1 cellular context compared by ENCODE assay signal in the genomic region with DNA sequence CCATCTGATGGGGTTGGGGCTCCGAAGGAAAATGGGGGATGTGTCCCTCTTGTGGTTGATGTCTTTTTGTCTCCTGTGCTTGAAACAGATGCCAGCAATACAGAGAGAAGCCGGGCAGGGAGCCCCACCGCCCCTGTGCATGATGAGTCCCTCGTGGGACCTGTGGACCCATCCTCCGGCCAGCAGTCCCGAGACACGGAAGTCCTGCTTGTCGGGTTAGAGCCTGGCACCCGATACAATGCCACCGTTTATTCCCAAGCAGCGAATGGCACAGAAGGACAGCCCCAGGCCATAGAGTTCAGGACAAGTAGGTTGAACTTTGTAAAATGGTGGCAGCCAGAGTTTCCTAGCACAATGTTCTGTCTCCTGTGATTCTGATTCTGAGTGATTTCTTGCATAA.
TF ChIP-seq lines count a peak whose summit lies in the region.

No MANE protein-coding gene starts in this region.

TF ChIP-seq in GM23338, 12 proteins besides CTCF, POLR2A, EP300 and RAD21 (continued from another document):
- TF ChIP-seq, protein P1, sequence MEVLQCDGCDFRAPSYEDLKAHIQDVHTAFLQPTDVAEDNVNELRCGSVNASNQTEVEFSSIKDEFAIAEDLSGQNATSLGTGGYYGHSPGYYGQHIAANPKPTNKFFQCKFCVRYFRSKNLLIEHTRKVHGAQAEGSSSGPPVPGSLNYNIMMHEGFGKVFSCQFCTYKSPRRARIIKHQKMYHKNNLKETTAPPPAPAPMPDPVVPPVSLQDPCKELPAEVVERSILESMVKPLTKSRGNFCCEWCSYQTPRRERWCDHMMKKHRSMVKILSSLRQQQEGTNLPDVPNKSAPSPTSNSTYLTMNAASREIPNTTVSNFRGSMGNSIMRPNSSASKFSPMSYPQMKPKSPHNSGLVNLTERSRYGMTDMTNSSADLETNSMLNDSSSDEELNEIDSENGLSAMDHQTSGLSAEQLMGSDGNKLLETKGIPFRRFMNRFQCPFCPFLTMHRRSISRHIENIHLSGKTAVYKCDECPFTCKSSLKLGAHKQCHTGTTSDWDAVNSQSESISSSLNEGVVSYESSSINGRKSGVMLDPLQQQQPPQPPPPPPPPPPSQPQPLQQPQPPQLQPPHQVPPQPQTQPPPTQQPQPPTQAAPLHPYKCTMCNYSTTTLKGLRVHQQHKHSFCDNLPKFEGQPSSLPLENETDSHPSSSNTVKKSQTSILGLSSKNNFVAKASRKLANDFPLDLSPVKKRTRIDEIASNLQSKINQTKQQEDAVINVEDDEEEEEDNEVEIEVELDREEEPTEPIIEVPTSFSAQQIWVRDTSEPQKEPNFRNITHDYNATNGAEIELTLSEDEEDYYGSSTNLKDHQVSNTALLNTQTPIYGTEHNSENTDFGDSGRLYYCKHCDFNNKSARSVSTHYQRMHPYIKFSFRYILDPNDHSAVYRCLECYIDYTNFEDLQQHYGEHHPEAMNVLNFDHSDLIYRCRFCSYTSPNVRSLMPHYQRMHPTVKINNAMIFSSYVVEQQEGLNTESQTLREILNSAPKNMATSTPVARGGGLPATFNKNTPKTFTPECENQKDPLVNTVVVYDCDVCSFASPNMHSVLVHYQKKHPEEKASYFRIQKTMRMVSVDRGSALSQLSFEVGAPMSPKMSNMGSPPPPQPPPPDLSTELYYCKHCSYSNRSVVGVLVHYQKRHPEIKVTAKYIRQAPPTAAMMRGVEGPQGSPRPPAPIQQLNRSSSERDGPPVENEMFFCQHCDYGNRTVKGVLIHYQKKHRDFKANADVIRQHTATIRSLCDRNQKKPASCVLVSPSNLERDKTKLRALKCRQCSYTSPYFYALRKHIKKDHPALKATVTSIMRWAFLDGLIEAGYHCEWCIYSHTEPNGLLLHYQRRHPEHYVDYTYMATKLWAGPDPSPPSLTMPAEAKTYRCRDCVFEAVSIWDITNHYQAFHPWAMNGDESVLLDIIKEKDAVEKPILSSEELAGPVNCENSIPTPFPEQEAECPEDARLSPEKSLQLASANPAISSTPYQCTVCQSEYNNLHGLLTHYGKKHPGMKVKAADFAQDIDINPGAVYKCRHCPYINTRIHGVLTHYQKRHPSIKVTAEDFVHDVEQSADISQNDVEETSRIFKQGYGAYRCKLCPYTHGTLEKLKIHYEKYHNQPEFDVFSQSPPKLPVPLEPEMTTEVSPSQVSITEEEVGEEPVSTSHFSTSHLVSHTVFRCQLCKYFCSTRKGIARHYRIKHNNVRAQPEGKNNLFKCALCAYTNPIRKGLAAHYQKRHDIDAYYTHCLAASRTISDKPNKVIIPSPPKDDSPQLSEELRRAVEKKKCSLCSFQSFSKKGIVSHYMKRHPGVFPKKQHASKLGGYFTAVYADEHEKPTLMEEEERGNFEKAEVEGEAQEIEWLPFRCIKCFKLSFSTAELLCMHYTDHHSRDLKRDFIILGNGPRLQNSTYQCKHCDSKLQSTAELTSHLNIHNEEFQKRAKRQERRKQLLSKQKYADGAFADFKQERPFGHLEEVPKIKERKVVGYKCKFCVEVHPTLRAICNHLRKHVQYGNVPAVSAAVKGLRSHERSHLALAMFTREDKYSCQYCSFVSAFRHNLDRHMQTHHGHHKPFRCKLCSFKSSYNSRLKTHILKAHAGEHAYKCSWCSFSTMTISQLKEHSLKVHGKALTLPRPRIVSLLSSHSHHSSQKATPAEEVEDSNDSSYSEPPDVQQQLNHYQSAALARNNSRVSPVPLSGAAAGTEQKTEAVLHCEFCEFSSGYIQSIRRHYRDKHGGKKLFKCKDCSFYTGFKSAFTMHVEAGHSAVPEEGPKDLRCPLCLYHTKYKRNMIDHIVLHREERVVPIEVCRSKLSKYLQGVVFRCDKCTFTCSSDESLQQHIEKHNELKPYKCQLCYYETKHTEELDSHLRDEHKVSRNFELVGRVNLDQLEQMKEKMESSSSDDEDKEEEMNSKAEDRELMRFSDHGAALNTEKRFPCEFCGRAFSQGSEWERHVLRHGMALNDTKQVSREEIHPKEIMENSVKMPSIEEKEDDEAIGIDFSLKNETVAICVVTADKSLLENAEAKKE (CRISPR knock-in tag; IDR thresholded peaks at IDR 0.05), result no peak
- TF ChIP-seq EZH2 (IDR thresholded peaks at IDR 0.05; ENCODE audit: low read depth, unreplicated experiment) (no peak), CREB1 (CRISPR knock-in tag; IDR thresholded peaks at IDR 0.05; ENCODE audit: low read depth) (no peak), NANOG (IDR thresholded peaks at IDR 0.05; ENCODE audit: borderline replicate concordance) (no peak), ZNF331 (CRISPR knock-in tag; IDR thresholded peaks at IDR 0.05; ENCODE audit: low read depth) (no peak)
